Comparison of ENCODE assay signal across 1 cellular context in the genomic region with DNA sequence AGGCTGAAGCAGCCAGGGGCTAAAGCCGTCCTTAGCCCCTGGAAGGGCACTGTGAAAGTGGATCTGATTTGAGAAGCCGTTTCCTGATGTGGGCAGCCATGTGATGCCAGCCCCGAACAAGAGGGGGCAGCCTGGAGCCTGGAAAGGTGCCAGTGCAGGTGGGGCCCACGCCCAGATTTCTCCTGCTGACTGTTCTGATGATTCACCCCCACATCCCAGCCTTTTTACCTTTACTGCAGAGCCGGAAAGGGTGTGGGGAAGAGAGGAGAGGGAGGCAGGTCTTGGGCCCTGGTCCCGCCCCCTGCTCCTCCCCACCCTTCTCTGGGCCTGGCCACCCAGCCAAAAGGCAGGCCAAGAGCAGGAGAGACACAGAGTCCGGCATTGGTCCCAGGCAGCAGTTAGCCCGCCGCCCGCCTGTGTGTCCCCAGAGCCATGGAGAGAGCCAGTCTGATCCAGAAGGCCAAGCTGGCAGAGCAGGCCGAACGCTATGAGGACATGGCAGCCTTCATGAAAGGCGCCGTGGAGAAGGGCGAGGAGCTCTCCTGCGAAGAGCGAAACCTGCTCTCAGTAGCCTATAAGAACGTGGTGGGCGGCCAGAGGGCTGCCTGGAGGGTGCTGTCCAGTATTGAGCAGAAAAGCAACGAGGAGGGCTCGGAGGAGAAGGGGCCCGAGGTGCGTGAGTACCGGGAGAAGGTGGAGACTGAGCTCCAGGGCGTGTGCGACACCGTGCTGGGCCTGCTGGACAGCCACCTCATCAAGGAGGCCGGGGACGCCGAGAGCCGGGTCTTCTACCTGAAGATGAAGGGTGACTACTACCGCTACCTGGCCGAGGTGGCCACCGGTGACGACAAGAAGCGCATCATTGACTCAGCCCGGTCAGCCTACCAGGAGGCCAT.
TF ChIP-seq lines count a peak whose summit lies in the region.

A gene (plus strand): TSS at position 369 of the 896 bp plus-strand sequence. CDS start 64 bp downstream, at position 433.

TF ChIP-seq in GM23338, 12 proteins besides CTCF, POLR2A, EP300 and RAD21 (continued from another document):
- TF ChIP-seq, protein P1, sequence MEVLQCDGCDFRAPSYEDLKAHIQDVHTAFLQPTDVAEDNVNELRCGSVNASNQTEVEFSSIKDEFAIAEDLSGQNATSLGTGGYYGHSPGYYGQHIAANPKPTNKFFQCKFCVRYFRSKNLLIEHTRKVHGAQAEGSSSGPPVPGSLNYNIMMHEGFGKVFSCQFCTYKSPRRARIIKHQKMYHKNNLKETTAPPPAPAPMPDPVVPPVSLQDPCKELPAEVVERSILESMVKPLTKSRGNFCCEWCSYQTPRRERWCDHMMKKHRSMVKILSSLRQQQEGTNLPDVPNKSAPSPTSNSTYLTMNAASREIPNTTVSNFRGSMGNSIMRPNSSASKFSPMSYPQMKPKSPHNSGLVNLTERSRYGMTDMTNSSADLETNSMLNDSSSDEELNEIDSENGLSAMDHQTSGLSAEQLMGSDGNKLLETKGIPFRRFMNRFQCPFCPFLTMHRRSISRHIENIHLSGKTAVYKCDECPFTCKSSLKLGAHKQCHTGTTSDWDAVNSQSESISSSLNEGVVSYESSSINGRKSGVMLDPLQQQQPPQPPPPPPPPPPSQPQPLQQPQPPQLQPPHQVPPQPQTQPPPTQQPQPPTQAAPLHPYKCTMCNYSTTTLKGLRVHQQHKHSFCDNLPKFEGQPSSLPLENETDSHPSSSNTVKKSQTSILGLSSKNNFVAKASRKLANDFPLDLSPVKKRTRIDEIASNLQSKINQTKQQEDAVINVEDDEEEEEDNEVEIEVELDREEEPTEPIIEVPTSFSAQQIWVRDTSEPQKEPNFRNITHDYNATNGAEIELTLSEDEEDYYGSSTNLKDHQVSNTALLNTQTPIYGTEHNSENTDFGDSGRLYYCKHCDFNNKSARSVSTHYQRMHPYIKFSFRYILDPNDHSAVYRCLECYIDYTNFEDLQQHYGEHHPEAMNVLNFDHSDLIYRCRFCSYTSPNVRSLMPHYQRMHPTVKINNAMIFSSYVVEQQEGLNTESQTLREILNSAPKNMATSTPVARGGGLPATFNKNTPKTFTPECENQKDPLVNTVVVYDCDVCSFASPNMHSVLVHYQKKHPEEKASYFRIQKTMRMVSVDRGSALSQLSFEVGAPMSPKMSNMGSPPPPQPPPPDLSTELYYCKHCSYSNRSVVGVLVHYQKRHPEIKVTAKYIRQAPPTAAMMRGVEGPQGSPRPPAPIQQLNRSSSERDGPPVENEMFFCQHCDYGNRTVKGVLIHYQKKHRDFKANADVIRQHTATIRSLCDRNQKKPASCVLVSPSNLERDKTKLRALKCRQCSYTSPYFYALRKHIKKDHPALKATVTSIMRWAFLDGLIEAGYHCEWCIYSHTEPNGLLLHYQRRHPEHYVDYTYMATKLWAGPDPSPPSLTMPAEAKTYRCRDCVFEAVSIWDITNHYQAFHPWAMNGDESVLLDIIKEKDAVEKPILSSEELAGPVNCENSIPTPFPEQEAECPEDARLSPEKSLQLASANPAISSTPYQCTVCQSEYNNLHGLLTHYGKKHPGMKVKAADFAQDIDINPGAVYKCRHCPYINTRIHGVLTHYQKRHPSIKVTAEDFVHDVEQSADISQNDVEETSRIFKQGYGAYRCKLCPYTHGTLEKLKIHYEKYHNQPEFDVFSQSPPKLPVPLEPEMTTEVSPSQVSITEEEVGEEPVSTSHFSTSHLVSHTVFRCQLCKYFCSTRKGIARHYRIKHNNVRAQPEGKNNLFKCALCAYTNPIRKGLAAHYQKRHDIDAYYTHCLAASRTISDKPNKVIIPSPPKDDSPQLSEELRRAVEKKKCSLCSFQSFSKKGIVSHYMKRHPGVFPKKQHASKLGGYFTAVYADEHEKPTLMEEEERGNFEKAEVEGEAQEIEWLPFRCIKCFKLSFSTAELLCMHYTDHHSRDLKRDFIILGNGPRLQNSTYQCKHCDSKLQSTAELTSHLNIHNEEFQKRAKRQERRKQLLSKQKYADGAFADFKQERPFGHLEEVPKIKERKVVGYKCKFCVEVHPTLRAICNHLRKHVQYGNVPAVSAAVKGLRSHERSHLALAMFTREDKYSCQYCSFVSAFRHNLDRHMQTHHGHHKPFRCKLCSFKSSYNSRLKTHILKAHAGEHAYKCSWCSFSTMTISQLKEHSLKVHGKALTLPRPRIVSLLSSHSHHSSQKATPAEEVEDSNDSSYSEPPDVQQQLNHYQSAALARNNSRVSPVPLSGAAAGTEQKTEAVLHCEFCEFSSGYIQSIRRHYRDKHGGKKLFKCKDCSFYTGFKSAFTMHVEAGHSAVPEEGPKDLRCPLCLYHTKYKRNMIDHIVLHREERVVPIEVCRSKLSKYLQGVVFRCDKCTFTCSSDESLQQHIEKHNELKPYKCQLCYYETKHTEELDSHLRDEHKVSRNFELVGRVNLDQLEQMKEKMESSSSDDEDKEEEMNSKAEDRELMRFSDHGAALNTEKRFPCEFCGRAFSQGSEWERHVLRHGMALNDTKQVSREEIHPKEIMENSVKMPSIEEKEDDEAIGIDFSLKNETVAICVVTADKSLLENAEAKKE (CRISPR knock-in tag; IDR thresholded peaks at IDR 0.05): no peak
- TF ChIP-seq POLR2AphosphoS5 (IDR thresholded peaks at IDR 0.05; ENCODE audit: low read depth): no peak; the same call in 1 of the 2 replicates
- TF ChIP-seq ZNF114 (CRISPR knock-in tag; IDR thresholded peaks at IDR 0.05): no peak
- TF ChIP-seq CREB1 (CRISPR knock-in tag; IDR thresholded peaks at IDR 0.05; ENCODE audit: low read depth): no peak
- no peak for TF ChIP-seq JUNB (IDR thresholded peaks at IDR 0.05; ENCODE audit: unreplicated experiment)
